Comparison of ENCODE assay signal across 1 cellular context in the genomic region with DNA sequence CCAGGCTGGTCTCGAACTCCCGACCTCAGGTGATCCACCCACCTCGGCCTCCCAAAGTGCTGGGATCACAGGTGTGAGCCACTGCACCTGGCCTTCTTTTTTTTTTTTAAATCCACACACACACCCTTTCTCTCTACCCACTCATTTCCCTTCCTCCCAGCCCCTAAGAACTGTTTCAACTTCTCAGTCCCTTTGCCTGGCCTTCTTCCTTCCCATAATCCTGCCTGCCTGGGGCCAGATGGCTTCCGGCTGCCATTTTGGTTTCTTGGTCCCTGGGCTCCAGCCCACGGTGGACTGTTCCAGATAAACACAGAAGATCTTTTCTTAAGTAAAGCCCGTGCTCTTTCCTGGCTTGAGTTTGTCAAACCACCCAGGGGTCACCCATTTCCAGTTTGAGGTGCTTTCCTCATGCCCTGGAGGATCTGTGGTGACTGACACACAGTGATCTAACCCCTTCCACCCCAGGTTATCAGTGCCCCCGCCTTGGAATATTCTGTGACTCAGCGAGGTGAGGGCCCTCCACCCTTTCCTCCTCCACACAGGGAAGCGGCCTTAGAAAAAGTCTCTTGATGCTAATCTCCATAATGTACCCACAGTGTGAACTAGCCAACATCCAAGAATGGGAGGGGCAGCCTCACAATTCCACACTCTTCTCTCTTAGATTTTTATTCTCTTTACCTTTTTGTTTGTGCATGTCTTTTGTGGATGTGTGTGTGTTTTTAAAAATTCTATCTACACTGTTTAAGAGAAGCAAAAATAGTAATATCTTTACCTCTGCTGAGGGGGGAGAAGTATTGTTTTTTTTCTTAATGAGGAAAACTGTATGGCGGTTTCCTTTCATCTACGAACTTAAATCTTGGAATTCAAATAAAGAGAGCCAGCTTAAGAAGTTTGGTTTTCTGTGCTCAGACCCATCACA.
TF ChIP-seq lines count a peak whose summit lies in the region.

No MANE protein-coding gene starts in this region.

TF ChIP-seq in SK-N-SH, 30 proteins besides CTCF, POLR2A, EP300 and RAD21:
- TF ChIP-seq, protein P1, sequence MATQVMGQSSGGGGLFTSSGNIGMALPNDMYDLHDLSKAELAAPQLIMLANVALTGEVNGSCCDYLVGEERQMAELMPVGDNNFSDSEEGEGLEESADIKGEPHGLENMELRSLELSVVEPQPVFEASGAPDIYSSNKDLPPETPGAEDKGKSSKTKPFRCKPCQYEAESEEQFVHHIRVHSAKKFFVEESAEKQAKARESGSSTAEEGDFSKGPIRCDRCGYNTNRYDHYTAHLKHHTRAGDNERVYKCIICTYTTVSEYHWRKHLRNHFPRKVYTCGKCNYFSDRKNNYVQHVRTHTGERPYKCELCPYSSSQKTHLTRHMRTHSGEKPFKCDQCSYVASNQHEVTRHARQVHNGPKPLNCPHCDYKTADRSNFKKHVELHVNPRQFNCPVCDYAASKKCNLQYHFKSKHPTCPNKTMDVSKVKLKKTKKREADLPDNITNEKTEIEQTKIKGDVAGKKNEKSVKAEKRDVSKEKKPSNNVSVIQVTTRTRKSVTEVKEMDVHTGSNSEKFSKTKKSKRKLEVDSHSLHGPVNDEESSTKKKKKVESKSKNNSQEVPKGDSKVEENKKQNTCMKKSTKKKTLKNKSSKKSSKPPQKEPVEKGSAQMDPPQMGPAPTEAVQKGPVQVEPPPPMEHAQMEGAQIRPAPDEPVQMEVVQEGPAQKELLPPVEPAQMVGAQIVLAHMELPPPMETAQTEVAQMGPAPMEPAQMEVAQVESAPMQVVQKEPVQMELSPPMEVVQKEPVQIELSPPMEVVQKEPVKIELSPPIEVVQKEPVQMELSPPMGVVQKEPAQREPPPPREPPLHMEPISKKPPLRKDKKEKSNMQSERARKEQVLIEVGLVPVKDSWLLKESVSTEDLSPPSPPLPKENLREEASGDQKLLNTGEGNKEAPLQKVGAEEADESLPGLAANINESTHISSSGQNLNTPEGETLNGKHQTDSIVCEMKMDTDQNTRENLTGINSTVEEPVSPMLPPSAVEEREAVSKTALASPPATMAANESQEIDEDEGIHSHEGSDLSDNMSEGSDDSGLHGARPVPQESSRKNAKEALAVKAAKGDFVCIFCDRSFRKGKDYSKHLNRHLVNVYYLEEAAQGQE (IDR thresholded peaks at IDR 0.05; ENCODE audit: low read depth, low read length): no peak
- peak; percentile 7; the same call in 1 of the 2 replicates for TF ChIP-seq TCF12 (IDR thresholded peaks at IDR 0.05)
